Comparison of ENCODE assay signal across 1 cellular context in genomic region chr20:11274137-11274536, GRCh38.
TF ChIP-seq lines count a peak whose summit lies in the region.

No MANE protein-coding gene starts in this region.

TF ChIP-seq in GM12878, 131 proteins besides CTCF, POLR2A, EP300 and RAD21 (continued from another document):
- TF ChIP-seq SKIL (IDR thresholded peaks at IDR 0.05; ENCODE audit: low read depth, poor library complexity, severe bottlenecking) (peak; percentile 25), SMARCA5 (IDR thresholded peaks at IDR 0.05) (0 out of 2 replicates have a peak, but pooled peaks have one; percentile 31), ASH2L (IDR thresholded peaks at IDR 0.05; ENCODE audit: borderline replicate concordance, low read depth) (no peak), PAX8 (IDR thresholded peaks at IDR 0.05) (no peak), ZNF687 (IDR thresholded peaks at IDR 0.05) (peak; percentile 44; the same call in 1 of the 2 replicates), IKZF2 (IDR thresholded peaks at IDR 0.05) (0 out of 4 replicates have a peak, but pooled peaks of 1 of the 2 experiments have one; percentile 22), SIN3A (IDR thresholded peaks at IDR 0.05; ENCODE audit: low read depth, low read length) (no peak), NFYA (IDR thresholded peaks at IDR 0.05; ENCODE audit: borderline replicate concordance, low read depth, low read length) (no peak), MEF2A (IDR thresholded peaks at IDR 0.05; ENCODE audit: insufficient read depth, low read depth, low read length) (0 out of 2 replicates have a peak, but pooled peaks have one; percentile 12), KDM1A (IDR thresholded peaks at IDR 0.05; ENCODE audit: borderline replicate concordance) (no peak), CHD2 (IDR thresholded peaks at IDR 0.05; ENCODE audit: borderline replicate concordance, low read depth, low read length) (no peak)
- TF ChIP-seq, protein P1, sequence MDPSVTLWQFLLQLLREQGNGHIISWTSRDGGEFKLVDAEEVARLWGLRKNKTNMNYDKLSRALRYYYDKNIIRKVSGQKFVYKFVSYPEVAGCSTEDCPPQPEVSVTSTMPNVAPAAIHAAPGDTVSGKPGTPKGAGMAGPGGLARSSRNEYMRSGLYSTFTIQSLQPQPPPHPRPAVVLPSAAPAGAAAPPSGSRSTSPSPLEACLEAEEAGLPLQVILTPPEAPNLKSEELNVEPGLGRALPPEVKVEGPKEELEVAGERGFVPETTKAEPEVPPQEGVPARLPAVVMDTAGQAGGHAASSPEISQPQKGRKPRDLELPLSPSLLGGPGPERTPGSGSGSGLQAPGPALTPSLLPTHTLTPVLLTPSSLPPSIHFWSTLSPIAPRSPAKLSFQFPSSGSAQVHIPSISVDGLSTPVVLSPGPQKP (IDR thresholded peaks at IDR 0.05; ENCODE audit: low read depth, low read length): no peak
